In genomic region chr3:134651347-134652041, GRCh38 we compare ENCODE assay signal across 9 cellular contexts. TPM values are rescaled to one million over a fixed set of nuclear protein-coding genes. Genes with fewer than 3 reads are reported as not detected.
A peak's percentile ranks its signal among the peaks of the same experiment; 100 is the strongest.
DNase-seq lines count a peak whose midpoint lies in the region; ATAC-seq, FAIRE-seq and TF ChIP-seq lines count a peak whose summit lies in the region.
"Had no signal": no experiment of that assay in that cellular context is flagged by ENCODE, and none has a peak within 500 bp of the region (broad histone marks: within the 10 kb centered on the region; RNA-seq: fewer than 3 reads in every experiment).

No MANE protein-coding gene starts in this region.

- H3K4me1 ChIP-seq in skeletal muscle tissue (ENCODE audit: control insufficient read depth in 3 of 3, insufficient read depth in 3 of 3, low read length in 3 of 3) = peaks cover 55 to 58% (median 56%) of the 10 kb centered on the region in 3 donors
- H3K4me1 ChIP-seq in CD8-positive, alpha-beta memory T cell (ENCODE audit: insufficient read depth, low read length) = no peaks in the 10 kb centered on the region

- FAIRE-seq in H54 (lab: Jason Lieb, UNC) = no peak

- H3K27me3 ChIP-seq in brain microvascular endothelial cell (replicated peaks) = no peaks in the 10 kb centered on the region
- no peaks in the 10 kb centered on the region for H3K27me3 ChIP-seq in skeletal muscle tissue (ENCODE audit: control insufficient read depth in 3 of 3, insufficient read depth in 3 of 3, low read length in 3 of 3)
- no peaks in the 10 kb centered on the region for H3K27me3 ChIP-seq in CD8-positive, alpha-beta memory T cell (ENCODE audit: insufficient read depth, low read length, poor library complexity, severe bottlenecking)

- TF ChIP-seq CTCF in brain microvascular endothelial cell (IDR thresholded peaks at IDR 0.05; ENCODE audit: low read depth, low read length, missing control alignments) = no peak

- H3K9ac ChIP-seq in skeletal muscle tissue (ENCODE audit: low read depth in 1 of 3, low read length in 3 of 3) = peak overlapping the region; percentile 82 to 89 (median 88)

- H3K27me3 Mint-ChIP-seq in CD8-positive, alpha-beta memory T cell = peaks cover 12 to 50% of the 10 kb centered on the region in 2 donors

- peak overlapping the region in 2 of 7 donors; percentile 19 to 54 for H3K4me3 Mint-ChIP-seq in CD8-positive, alpha-beta memory T cell
- H3K4me3 Mint-ChIP-seq: activated T-helper 17 cell treated with anti-CD3 and anti-CD28 coated beads, Interleukin-2, amount 50 U/mL, for 72 hours had no signal

- CTCF ChIA-PET in CD8-positive, alpha-beta memory T cell (lab: Charles Lee) = no interaction called here

- H3K36me3 Mint-ChIP-seq in CD8-positive, alpha-beta memory T cell = no peaks in the 10 kb centered on the region

- H3K9me3 Mint-ChIP-seq in CD8-positive, alpha-beta memory T cell = no peaks in the 10 kb centered on the region
- H3K9me3 Mint-ChIP-seq: activated T-helper 17 cell treated with anti-CD3 and anti-CD28 coated beads, Interleukin-2, amount 50 U/mL, for 72 hours had no signal

- no peak for ATAC-seq in GM21515 (IDR thresholded peaks at IDR 0.05; ENCODE audit: unreplicated experiment)
- ATAC-seq: activated T-helper 17 cell treated with anti-CD3 and anti-CD28 coated beads, Interleukin-2, amount 50 U/mL, for 72 hours had no signal

- H3K36me3 ChIP-seq in brain microvascular endothelial cell (replicated peaks) (no peaks in the 10 kb centered on the region), skeletal muscle tissue (ENCODE audit: control insufficient read depth in 3 of 3, insufficient read depth in 3 of 3, low read length in 3 of 3) (peaks cover 0 to 5% (median 4%) of the 10 kb centered on the region in 3 donors)
- H3K36me3 ChIP-seq in CD8-positive, alpha-beta memory T cell (ENCODE audit: insufficient read depth, low read length) = no peaks in the 10 kb centered on the region

- H3K4me1 Mint-ChIP-seq in CD8-positive, alpha-beta memory T cell = peaks cover 0 to 9% (median 0%) of the 10 kb centered on the region in 3 donors
- H3K4me1 Mint-ChIP-seq: activated T-helper 17 cell treated with anti-CD3 and anti-CD28 coated beads, Interleukin-2, amount 50 U/mL, for 72 hours had no signal

- H3K4me3 ChIP-seq in brain microvascular endothelial cell (ENCODE audit: low read depth, low read length) (peak overlapping the region; percentile 56), skeletal muscle tissue (ENCODE audit: low read length in 3 of 3) (peak overlapping the region; percentile 78 to 87 (median 85))
- H3K4me3 ChIP-seq in CD8-positive, alpha-beta memory T cell (ENCODE audit: low read length) = no peak overlapping the region

- no peak for TF ChIP-seq POLR2A in H54 (IDR thresholded peaks at IDR 0.05; ENCODE audit: low read depth, low read length)

- no peaks in the 10 kb centered on the region for H3K9me3 ChIP-seq in skeletal muscle tissue (ENCODE audit: control insufficient read depth in 3 of 3, low read length in 3 of 3)
- no peaks in the 10 kb centered on the region for H3K9me3 ChIP-seq in CD8-positive, alpha-beta memory T cell (ENCODE audit: low read length)

- DNase-seq in GOT3 (lab: John Stamatoyannopoulos, UW) (peak; percentile 43), brain microvascular endothelial cell (no peak), iPS-NIHi11 (ENCODE audit: low spot score) (peak; percentile 40), NCI-H510A (lab: John Stamatoyannopoulos, UW) (no peak), H54 (ENCODE audit: insufficient read length, low spot score) (no peak)
- no peak for DNase-seq in CD8-positive, alpha-beta memory T cell

- no peak overlapping the region for H3K27ac ChIP-seq in brain microvascular endothelial cell
- H3K27ac ChIP-seq in skeletal muscle tissue (ENCODE audit: low read depth, low read length) = peak overlapping the region; percentile 80
- H3K27ac ChIP-seq in CD8-positive, alpha-beta memory T cell (ENCODE audit: low read depth, low read length) = no peak overlapping the region

- no peak overlapping the region for H3K27ac Mint-ChIP-seq in CD8-positive, alpha-beta memory T cell
- H3K27ac Mint-ChIP-seq: activated T-helper 17 cell treated with anti-CD3 and anti-CD28 coated beads, Interleukin-2, amount 50 U/mL, for 72 hours had no signal

- in situ Hi-C loops in brain microvascular endothelial cell (cut with HindIII; ENCODE audit: low pct_ligation_motif_present, low sequenced_read_pairs) = no loop called here

- POLR2A ChIA-PET in CD8-positive, alpha-beta memory T cell (lab: Charles Lee) = no interaction called here

RNA-seq across cellular contexts. Expression of gene KY, which starts 0.7 kb away (rescaled TPM):
- total RNA-seq in skeletal muscle tissue = 61.6 TPM
- total RNA-seq in CD8-positive, alpha-beta memory T cell = not detected
- 0.36 TPM for polyA plus RNA-seq in CD8-positive, alpha-beta memory T cell
- total RNA-seq: activated T-helper 17 cell treated with anti-CD3 and anti-CD28 coated beads, Interleukin-2, amount 50 U/mL, for 72 hours had no signal

Comparison
In these comparisons a context has a peak if more than half of its experiments do, and no peak if none do; other contexts are left out.
1. DNase-seq: peak in GOT3 (single experiment) and iPS-NIHi11 (single experiment); none in brain microvascular endothelial cell (single experiment), NCI-H510A (single experiment), H54 (single experiment) and CD8-positive, alpha-beta memory T cell (0 of 5).
2. RNA of gene KY, which starts 0.7 kb away (total RNA-seq): 61.6 TPM in skeletal muscle tissue (single experiment); not detected in CD8-positive, alpha-beta memory T cell; every median in the first group is over 10 times any median in the second.